Comparison of ENCODE assay signal across 8 cellular contexts in genomic region chr19:37334179-37335071, GRCh38. TPM values are rescaled to one million over a fixed set of nuclear protein-coding genes. Genes with fewer than 3 reads are reported as not detected.
DNase-seq lines count a peak whose midpoint lies in the region; ATAC-seq and TF ChIP-seq lines count a peak whose summit lies in the region.

No MANE protein-coding gene starts in this region.

- H3K9me3 ChIP-seq in duodenal mucosa (ENCODE audit: control insufficient read depth in 1 of 2, low read length in 2 of 2), result peaks cover 5 to 17% of the 10 kb centered on the region in 2 donors
- no peaks in the 10 kb centered on the region for H3K9me3 ChIP-seq in right lobe of liver

- peak; percentile 99 to 100 (median 100) for ATAC-seq in right lobe of liver

- H3K36me3 Mint-ChIP-seq in activated CD4-positive, alpha-beta memory T cell treated with anti-CD3 and anti-CD28 coated beads, Interleukin-2, amount 10 ng/mL, durations not matched to agents 7 days and 5 days (ENCODE audit: low read depth), result peaks cover 69% of the 10 kb centered on the region

- peak overlapping the region; percentile 78 for H3K27ac Mint-ChIP-seq in activated CD4-positive, alpha-beta memory T cell treated with anti-CD3 and anti-CD28 coated beads, Interleukin-2, amount 10 ng/mL, durations not matched to agents 7 days and 5 days

- peak; percentile 54 for TF ChIP-seq POLR2A in right lobe of liver (IDR thresholded peaks at IDR 0.05)

- intact Hi-C loops in right lobe of liver (cut with DNase I), result no loop called here

- H3K36me3 ChIP-seq in duodenal mucosa (ENCODE audit: control insufficient read depth in 1 of 2, insufficient read depth in 2 of 2, low read length in 2 of 2), result peaks cover 0 to 23% of the 10 kb centered on the region in 2 donors
- peaks cover 0 to under 1% (median 0%) of the 10 kb centered on the region in 4 donors for H3K36me3 ChIP-seq in right lobe of liver

- peak overlapping the region; percentile 74 to 93 for H3K9ac ChIP-seq in duodenal mucosa (ENCODE audit: low read depth in 1 of 2, low read length in 2 of 2)

- DNase-seq in DMS153 treated with DMSO at 0.1 percent for 48 hours (lab: John Stamatoyannopoulos, UW; ENCODE audit: unreplicated experiment) (peak; percentile 58), HFF-Myc (ENCODE audit: extremely low read depth, low read depth) (peak; percentile 58), NCI-H2171 (lab: John Stamatoyannopoulos, UW) (peak; percentile 90), right lobe of liver (peak; percentile 92 to 95 (median 94)), NOMO-1 treated with DMSO at 0.1 percent for 48 hours (lab: John Stamatoyannopoulos, UW; ENCODE audit: unreplicated experiment) (no peak)
- peak; percentile 90 for DNase-seq in activated CD4-positive, alpha-beta memory T cell treated with anti-CD3 and anti-CD28 coated beads, Interleukin-2, amount 10 ng/mL, durations not matched to agents 7 days and 5 days
- peak; percentile 65 to 70 for DNase-seq in stimulated activated CD4-positive, alpha-beta T cell treated with anti-CD3 and anti-CD28 coated beads, Interleukin-2, amount 100 ng/mL, for 48 hours

- no peak for TF ChIP-seq CTCF in HFF-Myc (IDR thresholded peaks at IDR 0.05; ENCODE audit: low read depth, low read length, missing control alignments)
- no peak for TF ChIP-seq CTCF in right lobe of liver (IDR thresholded peaks at IDR 0.05)

- H3K4me3 Mint-ChIP-seq in activated CD4-positive, alpha-beta memory T cell treated with anti-CD3 and anti-CD28 coated beads, Interleukin-2, amount 10 ng/mL, durations not matched to agents 7 days and 5 days, result peak overlapping the region; percentile 86

- peaks cover 8 to 12% of the 10 kb centered on the region in 2 donors for H3K4me1 ChIP-seq in duodenal mucosa (ENCODE audit: control insufficient read depth in 1 of 2, insufficient read depth in 2 of 2, low read length in 2 of 2)
- no peaks in the 10 kb centered on the region for H3K4me1 ChIP-seq in right lobe of liver

- H3K4me1 Mint-ChIP-seq in activated CD4-positive, alpha-beta memory T cell treated with anti-CD3 and anti-CD28 coated beads, Interleukin-2, amount 10 ng/mL, durations not matched to agents 7 days and 5 days, result peaks cover 22% of the 10 kb centered on the region

- H3K27me3 ChIP-seq in duodenal mucosa (ENCODE audit: control insufficient read depth in 1 of 2, insufficient read depth in 2 of 2, low read length in 2 of 2) (no peaks in the 10 kb centered on the region), right lobe of liver (no peaks in the 10 kb centered on the region)

- 0% methylated on average over 6 of the region's 50 CpGs for WGBS in right lobe of liver (ENCODE audit: insufficient coverage, low coverage, low lambda C conversion rate, missing lambda C conversion rate)

- POLR2A ChIA-PET in activated CD4-positive, alpha-beta memory T cell treated with anti-CD3 and anti-CD28 coated beads, Interleukin-2, amount 10 ng/mL, durations not matched to agents 7 days and 5 days (lab: Charles Lee), result interaction anchor here (1.1 to 2.0 kb wide), 9 partner anchors 13 to 729 kb away, joined by 3 to 15 read pairs (median 7); partner anchors contain the start of genes ZNF382, ZNF527, ZNF569 and ZNF570

- CTCF ChIA-PET in activated CD4-positive, alpha-beta memory T cell treated with anti-CD3 and anti-CD28 coated beads, Interleukin-2, amount 10 ng/mL, durations not matched to agents 7 days and 5 days (lab: Charles Lee), result interaction anchor here (0.8 to 1.0 kb wide), 2 partner anchors 17 to 36 kb away, joined by 4 read pairs; partner anchors contain the start of gene ZNF527

- H3K9me3 Mint-ChIP-seq in activated CD4-positive, alpha-beta memory T cell treated with anti-CD3 and anti-CD28 coated beads, Interleukin-2, amount 10 ng/mL, durations not matched to agents 7 days and 5 days, result peaks cover 36% of the 10 kb centered on the region

- H3K27ac ChIP-seq in duodenal mucosa (ENCODE audit: low read depth, low read length) (peak overlapping the region; percentile 83), right lobe of liver (peak overlapping the region; percentile 65 to 83 (median 80))

- no peaks in the 10 kb centered on the region for H3K27me3 Mint-ChIP-seq in activated CD4-positive, alpha-beta memory T cell treated with anti-CD3 and anti-CD28 coated beads, Interleukin-2, amount 10 ng/mL, durations not matched to agents 7 days and 5 days

- H3K4me3 ChIP-seq in HFF-Myc (replicated peaks; ENCODE audit: low read depth, low read length), result peak overlapping the region; percentile 66
- H3K4me3 ChIP-seq in duodenal mucosa (ENCODE audit: low read depth in 1 of 2, low read length in 2 of 2), result peak overlapping the region; percentile 91 to 93
- H3K4me3 ChIP-seq in right lobe of liver, result peak overlapping the region; percentile 66 to 94 (median 87)

RNA-seq across cellular contexts. Expression of gene ZNF527, which starts 36.5 kb away (rescaled TPM):
- 1 to 10 TPM; 4.3 to 4.8 TPM for total RNA-seq in activated CD4-positive, alpha-beta memory T cell treated with anti-CD3 and anti-CD28 coated beads, Interleukin-2, amount 10 ng/mL, durations not matched to agents 7 days and 5 days
- total RNA-seq in right lobe of liver, result 1 to 10 TPM; 2.2 to 3.4 (median 2.6) TPM
